1 cellular context compared by ENCODE assay signal in the genomic region with DNA sequence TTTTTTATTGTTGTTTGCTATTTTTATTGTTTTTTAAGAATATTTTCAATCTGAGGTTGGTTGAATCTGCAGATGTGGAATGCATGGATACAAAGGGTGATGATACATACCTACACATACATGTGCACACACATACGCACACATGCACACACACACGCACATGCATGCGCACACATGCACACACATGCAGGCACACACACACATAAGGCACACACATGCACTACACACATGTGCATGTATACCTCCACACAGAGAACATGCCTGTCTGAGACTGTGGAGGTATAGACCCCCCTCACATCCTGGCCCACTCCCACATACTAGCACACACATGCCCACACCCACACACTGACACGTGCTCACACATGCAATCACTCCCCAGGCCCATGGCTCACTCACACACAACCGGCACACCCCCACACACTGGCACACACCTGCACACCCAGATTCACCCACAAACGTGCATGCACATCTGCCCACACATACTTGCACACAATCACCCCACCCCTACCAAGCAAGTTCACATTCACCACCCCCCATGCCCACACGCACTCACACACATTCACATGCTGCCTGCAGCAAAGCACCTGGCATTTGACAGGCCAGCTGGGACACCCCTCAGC.
TF ChIP-seq lines count a peak whose summit lies in the region.

No MANE protein-coding gene starts in this region.

TF ChIP-seq in WTC11, 78 proteins besides CTCF, POLR2A, EP300 and RAD21 (continued from another document):
- TF ChIP-seq, protein P1, sequence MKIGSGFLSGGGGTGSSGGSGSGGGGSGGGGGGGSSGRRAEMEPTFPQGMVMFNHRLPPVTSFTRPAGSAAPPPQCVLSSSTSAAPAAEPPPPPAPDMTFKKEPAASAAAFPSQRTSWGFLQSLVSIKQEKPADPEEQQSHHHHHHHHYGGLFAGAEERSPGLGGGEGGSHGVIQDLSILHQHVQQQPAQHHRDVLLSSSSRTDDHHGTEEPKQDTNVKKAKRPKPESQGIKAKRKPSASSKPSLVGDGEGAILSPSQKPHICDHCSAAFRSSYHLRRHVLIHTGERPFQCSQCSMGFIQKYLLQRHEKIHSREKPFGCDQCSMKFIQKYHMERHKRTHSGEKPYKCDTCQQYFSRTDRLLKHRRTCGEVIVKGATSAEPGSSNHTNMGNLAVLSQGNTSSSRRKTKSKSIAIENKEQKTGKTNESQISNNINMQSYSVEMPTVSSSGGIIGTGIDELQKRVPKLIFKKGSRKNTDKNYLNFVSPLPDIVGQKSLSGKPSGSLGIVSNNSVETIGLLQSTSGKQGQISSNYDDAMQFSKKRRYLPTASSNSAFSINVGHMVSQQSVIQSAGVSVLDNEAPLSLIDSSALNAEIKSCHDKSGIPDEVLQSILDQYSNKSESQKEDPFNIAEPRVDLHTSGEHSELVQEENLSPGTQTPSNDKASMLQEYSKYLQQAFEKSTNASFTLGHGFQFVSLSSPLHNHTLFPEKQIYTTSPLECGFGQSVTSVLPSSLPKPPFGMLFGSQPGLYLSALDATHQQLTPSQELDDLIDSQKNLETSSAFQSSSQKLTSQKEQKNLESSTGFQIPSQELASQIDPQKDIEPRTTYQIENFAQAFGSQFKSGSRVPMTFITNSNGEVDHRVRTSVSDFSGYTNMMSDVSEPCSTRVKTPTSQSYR (CRISPR knock-in tag; IDR thresholded peaks at IDR 0.05) = no peak
- TF ChIP-seq, protein P2, sequence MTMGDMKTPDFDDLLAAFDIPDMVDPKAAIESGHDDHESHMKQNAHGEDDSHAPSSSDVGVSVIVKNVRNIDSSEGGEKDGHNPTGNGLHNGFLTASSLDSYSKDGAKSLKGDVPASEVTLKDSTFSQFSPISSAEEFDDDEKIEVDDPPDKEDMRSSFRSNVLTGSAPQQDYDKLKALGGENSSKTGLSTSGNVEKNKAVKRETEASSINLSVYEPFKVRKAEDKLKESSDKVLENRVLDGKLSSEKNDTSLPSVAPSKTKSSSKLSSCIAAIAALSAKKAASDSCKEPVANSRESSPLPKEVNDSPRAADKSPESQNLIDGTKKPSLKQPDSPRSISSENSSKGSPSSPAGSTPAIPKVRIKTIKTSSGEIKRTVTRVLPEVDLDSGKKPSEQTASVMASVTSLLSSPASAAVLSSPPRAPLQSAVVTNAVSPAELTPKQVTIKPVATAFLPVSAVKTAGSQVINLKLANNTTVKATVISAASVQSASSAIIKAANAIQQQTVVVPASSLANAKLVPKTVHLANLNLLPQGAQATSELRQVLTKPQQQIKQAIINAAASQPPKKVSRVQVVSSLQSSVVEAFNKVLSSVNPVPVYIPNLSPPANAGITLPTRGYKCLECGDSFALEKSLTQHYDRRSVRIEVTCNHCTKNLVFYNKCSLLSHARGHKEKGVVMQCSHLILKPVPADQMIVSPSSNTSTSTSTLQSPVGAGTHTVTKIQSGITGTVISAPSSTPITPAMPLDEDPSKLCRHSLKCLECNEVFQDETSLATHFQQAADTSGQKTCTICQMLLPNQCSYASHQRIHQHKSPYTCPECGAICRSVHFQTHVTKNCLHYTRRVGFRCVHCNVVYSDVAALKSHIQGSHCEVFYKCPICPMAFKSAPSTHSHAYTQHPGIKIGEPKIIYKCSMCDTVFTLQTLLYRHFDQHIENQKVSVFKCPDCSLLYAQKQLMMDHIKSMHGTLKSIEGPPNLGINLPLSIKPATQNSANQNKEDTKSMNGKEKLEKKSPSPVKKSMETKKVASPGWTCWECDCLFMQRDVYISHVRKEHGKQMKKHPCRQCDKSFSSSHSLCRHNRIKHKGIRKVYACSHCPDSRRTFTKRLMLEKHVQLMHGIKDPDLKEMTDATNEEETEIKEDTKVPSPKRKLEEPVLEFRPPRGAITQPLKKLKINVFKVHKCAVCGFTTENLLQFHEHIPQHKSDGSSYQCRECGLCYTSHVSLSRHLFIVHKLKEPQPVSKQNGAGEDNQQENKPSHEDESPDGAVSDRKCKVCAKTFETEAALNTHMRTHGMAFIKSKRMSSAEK (CRISPR knock-in tag; IDR thresholded peaks at IDR 0.05; ENCODE audit: borderline replicate concordance) = no peak
- TF ChIP-seq, protein P3, sequence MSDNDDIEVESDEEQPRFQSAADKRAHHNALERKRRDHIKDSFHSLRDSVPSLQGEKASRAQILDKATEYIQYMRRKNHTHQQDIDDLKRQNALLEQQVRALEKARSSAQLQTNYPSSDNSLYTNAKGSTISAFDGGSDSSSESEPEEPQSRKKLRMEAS (CRISPR knock-in tag; IDR thresholded peaks at IDR 0.05) = no peak
- no peak for TF ChIP-seq NFYB (CRISPR knock-in tag; conservative IDR thresholded peaks at IDR 0.05; ENCODE audit: low read depth)
- no peak for TF ChIP-seq ZNF219 (CRISPR knock-in tag; IDR thresholded peaks at IDR 0.05; ENCODE audit: borderline replicate concordance)
- TF ChIP-seq, protein P4, sequence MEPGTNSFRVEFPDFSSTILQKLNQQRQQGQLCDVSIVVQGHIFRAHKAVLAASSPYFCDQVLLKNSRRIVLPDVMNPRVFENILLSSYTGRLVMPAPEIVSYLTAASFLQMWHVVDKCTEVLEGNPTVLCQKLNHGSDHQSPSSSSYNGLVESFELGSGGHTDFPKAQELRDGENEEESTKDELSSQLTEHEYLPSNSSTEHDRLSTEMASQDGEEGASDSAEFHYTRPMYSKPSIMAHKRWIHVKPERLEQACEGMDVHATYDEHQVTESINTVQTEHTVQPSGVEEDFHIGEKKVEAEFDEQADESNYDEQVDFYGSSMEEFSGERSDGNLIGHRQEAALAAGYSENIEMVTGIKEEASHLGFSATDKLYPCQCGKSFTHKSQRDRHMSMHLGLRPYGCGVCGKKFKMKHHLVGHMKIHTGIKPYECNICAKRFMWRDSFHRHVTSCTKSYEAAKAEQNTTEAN (CRISPR knock-in tag; IDR thresholded peaks at IDR 0.05) = no peak
- no peak for TF ChIP-seq GRHL2 (CRISPR knock-in tag; IDR thresholded peaks at IDR 0.05; ENCODE audit: insufficient replicate concordance, severe bottlenecking)
- TF ChIP-seq FOXK1 (CRISPR knock-in tag; IDR thresholded peaks at IDR 0.05) = no peak
- TF ChIP-seq, protein P5, sequence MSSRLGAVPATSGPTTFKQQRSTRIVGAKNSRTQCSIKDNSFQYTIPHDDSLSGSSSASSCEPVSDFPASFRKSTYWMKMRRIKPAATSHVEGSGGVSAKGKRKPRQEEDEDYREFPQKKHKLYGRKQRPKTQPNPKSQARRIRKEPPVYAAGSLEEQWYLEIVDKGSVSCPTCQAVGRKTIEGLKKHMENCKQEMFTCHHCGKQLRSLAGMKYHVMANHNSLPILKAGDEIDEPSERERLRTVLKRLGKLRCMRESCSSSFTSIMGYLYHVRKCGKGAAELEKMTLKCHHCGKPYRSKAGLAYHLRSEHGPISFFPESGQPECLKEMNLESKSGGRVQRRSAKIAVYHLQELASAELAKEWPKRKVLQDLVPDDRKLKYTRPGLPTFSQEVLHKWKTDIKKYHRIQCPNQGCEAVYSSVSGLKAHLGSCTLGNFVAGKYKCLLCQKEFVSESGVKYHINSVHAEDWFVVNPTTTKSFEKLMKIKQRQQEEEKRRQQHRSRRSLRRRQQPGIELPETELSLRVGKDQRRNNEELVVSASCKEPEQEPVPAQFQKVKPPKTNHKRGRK (CRISPR knock-in tag; IDR thresholded peaks at IDR 0.05; ENCODE audit: borderline replicate concordance) = no peak
- TF ChIP-seq GTF2I (CRISPR knock-in tag; conservative IDR thresholded peaks at IDR 0.05) = no peak
- TF ChIP-seq, protein P6, sequence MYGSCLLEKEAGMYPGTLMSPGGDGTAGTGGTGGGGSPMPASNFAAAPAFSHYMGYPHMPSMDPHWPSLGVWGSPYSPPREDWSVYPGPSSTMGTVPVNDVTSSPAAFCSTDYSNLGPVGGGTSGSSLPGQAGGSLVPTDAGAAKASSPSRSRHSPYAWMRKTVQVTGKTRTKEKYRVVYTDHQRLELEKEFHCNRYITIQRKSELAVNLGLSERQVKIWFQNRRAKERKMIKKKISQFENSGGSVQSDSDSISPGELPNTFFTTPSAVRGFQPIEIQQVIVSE (CRISPR knock-in tag; IDR thresholded peaks at IDR 0.05; ENCODE audit: borderline replicate concordance) = no peak
TF ChIP-seq in WTC11: peak in this region for 0.
